In the genomic region with DNA sequence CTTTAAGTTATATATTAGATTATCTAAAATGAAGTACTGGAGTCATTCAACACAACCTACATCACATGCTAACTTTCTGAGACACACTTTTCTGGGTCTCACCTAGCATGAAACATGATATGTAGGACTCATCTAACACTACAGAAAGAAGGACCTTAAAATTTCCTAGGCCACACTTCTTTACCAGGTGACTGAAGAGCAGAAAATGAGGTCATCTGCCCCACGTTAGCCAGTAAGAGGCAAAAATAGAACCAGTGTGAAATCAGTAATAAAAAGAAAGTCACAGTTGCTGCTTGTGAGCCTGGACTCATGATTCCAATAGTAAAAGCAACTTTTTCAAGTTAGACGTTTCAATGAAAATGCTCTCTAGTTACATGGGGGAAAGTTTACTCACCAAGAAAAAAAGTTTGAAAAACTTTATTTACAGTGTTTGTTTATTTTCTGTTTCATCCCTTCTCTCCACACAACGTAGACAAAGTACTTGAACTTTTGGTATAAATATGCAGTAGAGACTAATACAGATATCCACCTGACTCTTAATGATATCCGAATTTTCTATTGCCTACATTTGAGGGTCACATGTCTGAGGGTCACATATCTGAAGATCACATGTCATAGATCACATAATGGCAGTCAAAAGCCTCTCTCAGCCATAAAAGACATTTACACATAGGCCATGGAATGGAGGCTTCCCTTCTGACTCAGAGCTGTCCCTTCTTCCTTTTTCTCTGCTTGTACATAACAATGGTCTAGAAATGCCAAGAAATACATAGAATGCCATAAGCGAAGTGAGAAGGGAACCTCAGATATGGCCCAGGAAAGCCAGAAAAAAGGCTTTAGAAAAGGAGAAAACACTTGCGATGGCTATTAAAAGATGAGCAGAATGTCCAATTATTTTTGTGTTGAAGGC, we compare ENCODE assay signal across 21 cellular contexts.
DNase-seq lines count a peak whose midpoint lies in the region; ATAC-seq, FAIRE-seq and TF ChIP-seq lines count a peak whose summit lies in the region.
"Had no signal": no experiment of that assay in that cellular context is flagged by ENCODE, and none has a peak within 500 bp of the region (broad histone marks: within the 10 kb centered on the region; RNA-seq: fewer than 3 reads in every experiment).

No MANE protein-coding gene starts in this region.

- no peaks in the 10 kb centered on the region for H3K27me3 ChIP-seq in breast epithelium
- H3K27me3 ChIP-seq: BLaER1 treated with 17β-estradiol and CSF1 and Interleukin-3, amounts not matched to agents 10 nM and 100 nM; heart right ventricle had no signal

- DNase-seq in GM12892 (ENCODE audit: insufficient read length), result no peak
- DNase-seq in MV-4-11 (lab: John Stamatoyannopoulos, UW), result peak; percentile 30
- DNase-seq in fibroblast of pulmonary artery (ENCODE audit: low read depth), result peak; percentile 22
- no peak for DNase-seq in Right ventricle myocardium inferior (ENCODE audit: missing footprints)
- DNase-seq in NCI-H69 (lab: John Stamatoyannopoulos, UW), result no peak
- DNase-seq in NAMALWA (ENCODE audit: low spot score), result no peak
- no peak for DNase-seq in breast epithelium (ENCODE audit: low spot score in 2 of 2)
- DNase-seq: activated CD8-positive, alpha-beta memory T cell treated with anti-CD3 and anti-CD28 coated beads, Interleukin-2, amount 50 U/mL, for 48 hours; activated naive CD8-positive, alpha-beta T cell treated with anti-CD3 and anti-CD28 coated beads, Interleukin-2, amount 10 ng/mL, durations not matched to agents 7 days and 5 days; Caco-2; DMS79; effector CD4-positive, alpha-beta T cell; heart right ventricle; mammary epithelial cell; NCI-H1436; trophoblast cell; WERI-Rb-1 had no signal

- no peak for TF ChIP-seq POLR2A in GM12892 (IDR thresholded peaks at IDR 0.05; ENCODE audit: low read depth, low read length)
- no peak for TF ChIP-seq POLR2A in breast epithelium (IDR thresholded peaks at IDR 0.05)

- no peaks in the 10 kb centered on the region for H3K9me3 ChIP-seq in breast epithelium
- H3K9me3 ChIP-seq: BLaER1 treated with 17β-estradiol and CSF1 and Interleukin-3, amounts not matched to agents 10 nM and 100 nM; Caco-2; heart right ventricle had no signal

- peak; percentile 49 for ATAC-seq in GM19372 (IDR thresholded peaks at IDR 0.05; ENCODE audit: low read depth, unreplicated experiment)
- ATAC-seq in Right ventricle myocardium inferior, result no peak
- ATAC-seq: heart right ventricle, HepG2, SK-N-SH treated with all-trans-retinoic acid at 6 μM for 48 hours had no signal

- H3K36me3 ChIP-seq in breast epithelium, result no peaks in the 10 kb centered on the region
- H3K36me3 ChIP-seq: BLaER1 treated with 17β-estradiol and CSF1 and Interleukin-3, amounts not matched to agents 10 nM and 100 nM; heart right ventricle; WERI-Rb-1 had no signal

- intact Hi-C loops in Right ventricle myocardium inferior (cut with DNase I), result no loop called here
- intact Hi-C loops in breast epithelium (cut with DNase I; ENCODE audit: low total_unique reads), result loop anchor here (5.0 kb wide), 1 partner anchor 575 kb away; no protein-coding TSS in a partner anchor

- no peak overlapping the region for H3K27ac ChIP-seq in breast epithelium
- H3K27ac ChIP-seq: heart right ventricle, WERI-Rb-1 had no signal

- TF ChIP-seq CTCF in fibroblast of pulmonary artery (IDR thresholded peaks at IDR 0.05; ENCODE audit: low read length, missing control alignments), result no peak
- TF ChIP-seq CTCF in breast epithelium (IDR thresholded peaks at IDR 0.05), result no peak

- FAIRE-seq in GM12892 (lab: Jason Lieb, UNC), result peak; percentile 38
- FAIRE-seq: HepG2 had no signal

- no peaks in the 10 kb centered on the region for H3K4me1 ChIP-seq in breast epithelium
- H3K4me1 ChIP-seq: Caco-2 had no signal

- H3K4me3 ChIP-seq in fibroblast of pulmonary artery (replicated peaks; ENCODE audit: low read depth, low read length) (no peak overlapping the region), breast epithelium (no peak overlapping the region)
- H3K4me3 ChIP-seq: BLaER1 treated with 17β-estradiol and CSF1 and Interleukin-3, amounts not matched to agents 10 nM and 100 nM; heart right ventricle had no signal

Comparison
In these comparisons a context has a peak if more than half of its experiments do, and no peak if none do; other contexts are left out.
1. DNase-seq: peak in MV-4-11 (single experiment) and fibroblast of pulmonary artery (single experiment); none in GM12892 (single experiment), Right ventricle myocardium inferior (single experiment), NCI-H69 (single experiment), NAMALWA (single experiment) and breast epithelium (0 of 2).